Comparison of ENCODE assay signal across 8 cellular contexts in genomic region chr18:51051105-51051712, GRCh38. TPM values are rescaled to one million over a fixed set of nuclear protein-coding genes. Genes with fewer than 3 reads are reported as not detected.
DNase-seq lines count a peak whose midpoint lies in the region; ATAC-seq, FAIRE-seq and TF ChIP-seq lines count a peak whose summit lies in the region.

No MANE protein-coding gene starts in this region.

- peak; percentile 86 for TF ChIP-seq CTCF in astrocyte of the cerebellum (IDR thresholded peaks at IDR 0.05; ENCODE audit: low read depth, low read length, missing control alignments)
- peak; percentile 62 to 71 for TF ChIP-seq CTCF in tibial artery (IDR thresholded peaks at IDR 0.05)

- H3K27me3 ChIP-seq in tibial artery = no peaks in the 10 kb centered on the region

- H3K27ac ChIP-seq in tibial artery = no peak overlapping the region

- intact Hi-C loops in tibial artery (cut with DNase I; ENCODE audit: low total_unique reads) = loop anchor here (5.0 kb wide), 1 partner anchor 229 kb away; the partner anchor contains the start of gene MRO
- intact Hi-C loops in activated naive CD4-positive, alpha-beta T cell treated with anti-CD3 and anti-CD28 coated beads for 36 hours (cut with micrococcal nuclease) = loop anchor here (1.0 kb wide), 4 partner anchors 21 to 231 kb away; partner anchors contain the start of genes ME2, MRO and SMAD4

- H3K4me1 ChIP-seq in tibial artery = peaks cover 0 to 22% (median 0%) of the 10 kb centered on the region in 4 donors

- CTCF ChIA-PET in activated naive CD4-positive, alpha-beta T cell treated with anti-CD3 and anti-CD28 coated beads for 36 hours (lab: Charles Lee) = interaction anchor here (0.6 to 3.1 kb wide), 25 partner anchors 8 to 430 kb away, joined by 3 to 26 read pairs (median 5); partner anchors contain the start of genes MRO and SMAD4

- H3K27ac Mint-ChIP-seq in activated naive CD4-positive, alpha-beta T cell treated with anti-CD3 and anti-CD28 coated beads for 36 hours = no peak overlapping the region

- H3K9me3 Mint-ChIP-seq in activated naive CD4-positive, alpha-beta T cell treated with anti-CD3 and anti-CD28 coated beads for 36 hours = no peaks in the 10 kb centered on the region

- peak; percentile 58 for FAIRE-seq in islet of Langerhans (lab: Jason Lieb, UNC)

- in situ Hi-C loops in astrocyte of the cerebellum (cut with HindIII; ENCODE audit: low sequenced_read_pairs) = no loop called here

- H3K9me3 ChIP-seq in tibial artery = no peaks in the 10 kb centered on the region

- DNase-seq in DMS 273 (lab: John Stamatoyannopoulos, UW; ENCODE audit: unreplicated experiment) (peak; percentile 78), NCI-H748 (lab: John Stamatoyannopoulos, UW; ENCODE audit: unreplicated experiment) (peak; percentile 60), astrocyte of the cerebellum (ENCODE audit: low read depth) (no peak), tibial artery (no peak)
- no peak for DNase-seq in activated naive CD4-positive, alpha-beta T cell treated with anti-CD3 and anti-CD28 coated beads for 36 hours

- no peak overlapping the region for H3K4me3 Mint-ChIP-seq in activated naive CD4-positive, alpha-beta T cell treated with anti-CD3 and anti-CD28 coated beads for 36 hours

- H3K27me3 Mint-ChIP-seq in activated naive CD4-positive, alpha-beta T cell treated with anti-CD3 and anti-CD28 coated beads for 36 hours (ENCODE audit: low read depth) = no peaks in the 10 kb centered on the region

- peaks cover 17% of the 10 kb centered on the region for H3K36me3 Mint-ChIP-seq in activated naive CD4-positive, alpha-beta T cell treated with anti-CD3 and anti-CD28 coated beads for 36 hours (ENCODE audit: low read depth)

- peaks cover 24 to 47% (median 32%) of the 10 kb centered on the region in 3 donors for H3K36me3 ChIP-seq in tibial artery

- ATAC-seq in GM18909 (IDR thresholded peaks at IDR 0.05; ENCODE audit: poor library complexity, unreplicated experiment) (peak; percentile 86), HG03196 (IDR thresholded peaks at IDR 0.05; ENCODE audit: unreplicated experiment) (peak; percentile 79)

- H3K4me3 ChIP-seq in astrocyte of the cerebellum (ENCODE audit: low read depth, low read length) (no peak overlapping the region), tibial artery (no peak overlapping the region)

- H3K4me1 Mint-ChIP-seq in activated naive CD4-positive, alpha-beta T cell treated with anti-CD3 and anti-CD28 coated beads for 36 hours (ENCODE audit: low read depth) = peaks cover 24% of the 10 kb centered on the region

RNA-seq across cellular contexts. Expression of gene SMAD4, which starts 21.2 kb away (rescaled TPM):
- total RNA-seq in activated naive CD4-positive, alpha-beta T cell treated with anti-CD3 and anti-CD28 coated beads for 36 hours = 10 to 100 TPM; 72.0 to 75.1 TPM

Comparison
In these comparisons a context has a peak if more than half of its experiments do, and no peak if none do; other contexts are left out.
1. DNase-seq: peak in DMS 273 (single experiment) and NCI-H748 (single experiment); none in astrocyte of the cerebellum (single experiment), tibial artery (0 of 2) and activated naive CD4-positive, alpha-beta T cell treated with anti-CD3 and anti-CD28 coated beads for 36 hours (single experiment).